ENCODE assay signal across 31 cellular contexts in genomic region chr12:86837246-86837645, GRCh38.
A peak's percentile ranks its signal among the peaks of the same experiment; 100 is the strongest.
DNase-seq lines count a peak whose midpoint lies in the region; ATAC-seq, FAIRE-seq and TF ChIP-seq lines count a peak whose summit lies in the region.
"Had no signal": no experiment of that assay in that cellular context is flagged by ENCODE, and none has a peak within 500 bp of the region (broad histone marks: within the 10 kb centered on the region; RNA-seq: fewer than 3 reads in every experiment).

No MANE protein-coding gene starts in this region.

- no peaks in the 10 kb centered on the region for H3K27me3 ChIP-seq in iPS-18a (ENCODE audit: control insufficient read depth, insufficient read depth, low read length)
- H3K27me3 ChIP-seq: BLaER1, brain microvascular endothelial cell, gastroesophageal sphincter, spleen, vagina had no signal

- no peaks in the 10 kb centered on the region for H3K9me3 ChIP-seq in iPS-18a (ENCODE audit: control insufficient read depth, low read depth, low read length)
- H3K9me3 ChIP-seq: BLaER1, gastroesophageal sphincter, vagina had no signal

- no peaks in the 10 kb centered on the region for H3K36me3 ChIP-seq in iPS-18a (ENCODE audit: control insufficient read depth, low read depth, low read length)
- H3K36me3 ChIP-seq: BLaER1, brain microvascular endothelial cell, gastroesophageal sphincter, spleen, vagina had no signal

- DNase-seq in HT1080 (ENCODE audit: low read depth) (peak; percentile 6), WTC11 (ENCODE audit: low spot score) (no peak), renal cortical epithelial cell (ENCODE audit: low read depth) (peak; percentile 0), HuH-7 (ENCODE audit: low spot score) (no peak), D721Med (ENCODE audit: insufficient read length, low spot score) (no peak)
- DNase-seq: activated CD4-positive, alpha-beta memory T cell treated with anti-CD3 and anti-CD28 coated beads, Interleukin-2, amount 10 ng/mL, durations not matched to agents 7 days and 5 days; activated CD4-positive, CD25-positive, alpha-beta regulatory T cell treated with anti-CD3 and anti-CD28 coated beads, Interleukin-2, amount 50 U/mL, for 72 hours; activated effector memory CD4-positive, alpha-beta T cell treated with Interleukin-2 at 50 U/mL for 16 hours; brain microvascular endothelial cell; COR-L47; naive thymus-derived CD4-positive, alpha-beta T cell; NCI-H1105; NCI-H2029 treated with DMSO at 0.1 percent for 48 hours; NCI-H524; NK-92 treated with Interleukin-12 subunit alpha and Interleukin-12 subunit beta, amount 100 ng/mL, for 24 hours; right cardiac atrium; SIG-M5; spleen; stimulated activated CD4-positive, alpha-beta T cell treated with anti-CD3 and anti-CD28 coated beads, Interleukin-2, amount 100 ng/mL, for 48 hours; T-cell had no signal

- no peak overlapping the region for H3K4me3 ChIP-seq in iPS-18a (ENCODE audit: low read length)
- H3K4me3 ChIP-seq: BLaER1, gastroesophageal sphincter, spleen, vagina had no signal

- no peaks in the 10 kb centered on the region for H3K27me3 Mint-ChIP-seq in WTC11 (ENCODE audit: low read depth)
- H3K27me3 Mint-ChIP-seq: activated CD4-positive, alpha-beta memory T cell treated with anti-CD3 and anti-CD28 coated beads, Interleukin-2, amount 10 ng/mL, durations not matched to agents 7 days and 5 days; naive thymus-derived CD4-positive, alpha-beta T cell; T-cell had no signal

- ATAC-seq in WTC11: peak; percentile 95
- no peak for ATAC-seq in GM19035 (IDR thresholded peaks at IDR 0.05; ENCODE audit: unreplicated experiment)
- ATAC-seq in HG02840 (IDR thresholded peaks at IDR 0.05; ENCODE audit: low FRiP score, unreplicated experiment): no peak
- ATAC-seq: gastroesophageal sphincter; HCT116; naive thymus-derived CD4-positive, alpha-beta T cell; Panc1; right cardiac atrium; stimulated activated effector memory CD8-positive, alpha-beta T cell treated with anti-CD3 and anti-CD28 coated beads, Interleukin-12 subunit alpha, Interleukin-12 subunit beta, amount 100 ng/mL, for 72 hours; T-cell had no signal

- CTCF ChIA-PET in WTC11 (lab: Charles Lee): interaction anchor here (1.4 kb wide), 1 partner anchor 68 kb away, joined by 3 read pairs; no protein-coding TSS in a partner anchor

- H3K4me3 Mint-ChIP-seq in WTC11: no peak overlapping the region
- H3K4me3 Mint-ChIP-seq: activated CD4-positive, alpha-beta memory T cell treated with anti-CD3 and anti-CD28 coated beads, Interleukin-2, amount 10 ng/mL, durations not matched to agents 7 days and 5 days; naive thymus-derived CD4-positive, alpha-beta T cell; stimulated activated effector memory CD8-positive, alpha-beta T cell treated with anti-CD3 and anti-CD28 coated beads, Interleukin-12 subunit alpha, Interleukin-12 subunit beta, amount 100 ng/mL, for 72 hours; T-cell had no signal

- no peak overlapping the region for H3K27ac ChIP-seq in iPS-18a (ENCODE audit: low read length)
- H3K27ac ChIP-seq: BLaER1, brain microvascular endothelial cell, gastroesophageal sphincter, spleen, vagina had no signal

- H3K9me3 Mint-ChIP-seq in WTC11: no peaks in the 10 kb centered on the region

- no peak for TF ChIP-seq CTCF in WTC11 (IDR thresholded peaks at IDR 0.05)
- no peak for TF ChIP-seq CTCF in D721Med (IDR thresholded peaks at IDR 0.05; ENCODE audit: insufficient read depth, missing control alignments)

- peaks cover 34% of the 10 kb centered on the region for H3K4me1 Mint-ChIP-seq in WTC11
- H3K4me1 Mint-ChIP-seq: activated CD4-positive, alpha-beta memory T cell treated with anti-CD3 and anti-CD28 coated beads, Interleukin-2, amount 10 ng/mL, durations not matched to agents 7 days and 5 days; naive thymus-derived CD4-positive, alpha-beta T cell; stimulated activated effector memory CD8-positive, alpha-beta T cell treated with anti-CD3 and anti-CD28 coated beads, Interleukin-12 subunit alpha, Interleukin-12 subunit beta, amount 100 ng/mL, for 72 hours; T-cell had no signal

- POLR2A ChIA-PET in WTC11 (lab: Charles Lee): no interaction called here

- H3K9ac ChIP-seq in iPS-18a (ENCODE audit: low read length): peak overlapping the region; percentile 32
- H3K9ac ChIP-seq: BLaER1 had no signal

- no peaks in the 10 kb centered on the region for H3K36me3 Mint-ChIP-seq in WTC11
- H3K36me3 Mint-ChIP-seq: naive thymus-derived CD4-positive, alpha-beta T cell; stimulated activated effector memory CD8-positive, alpha-beta T cell treated with anti-CD3 and anti-CD28 coated beads, Interleukin-12 subunit alpha, Interleukin-12 subunit beta, amount 100 ng/mL, for 72 hours; T-cell had no signal

- H3K27ac Mint-ChIP-seq in WTC11: peak overlapping the region; percentile 90
- H3K27ac Mint-ChIP-seq: activated CD4-positive, alpha-beta memory T cell treated with anti-CD3 and anti-CD28 coated beads, Interleukin-2, amount 10 ng/mL, durations not matched to agents 7 days and 5 days; naive thymus-derived CD4-positive, alpha-beta T cell; stimulated activated effector memory CD8-positive, alpha-beta T cell treated with anti-CD3 and anti-CD28 coated beads, Interleukin-12 subunit alpha, Interleukin-12 subunit beta, amount 100 ng/mL, for 72 hours; T-cell had no signal

- FAIRE-seq in D721Med (lab: Jason Lieb, UNC): no peak
- FAIRE-seq: GM12892, TTC549 had no signal

- H3K4me1 ChIP-seq in iPS-18a (ENCODE audit: control insufficient read depth, low read depth, low read length): peaks cover 13% of the 10 kb centered on the region
- H3K4me1 ChIP-seq: BLaER1, gastroesophageal sphincter, spleen, vagina had no signal

TF ChIP-seq in WTC11, 78 proteins besides CTCF, POLR2A, EP300 and RAD21:
- TF ChIP-seq SMAD4 (CRISPR knock-in tag; IDR thresholded peaks at IDR 0.05): no peak
- TF ChIP-seq ATF2 (CRISPR knock-in tag; IDR thresholded peaks at IDR 0.05; ENCODE audit: borderline replicate concordance, low read depth): no peak
- TF ChIP-seq MYBL2 (CRISPR knock-in tag; IDR thresholded peaks at IDR 0.05): no peak
- TF ChIP-seq ATF1 (CRISPR knock-in tag; IDR thresholded peaks at IDR 0.05): no peak
- TF ChIP-seq EMX1 (CRISPR knock-in tag; IDR thresholded peaks at IDR 0.05): no peak
- no peak for TF ChIP-seq ZSCAN18 (CRISPR knock-in tag; IDR thresholded peaks at IDR 0.05)
- TF ChIP-seq GTF2I (CRISPR knock-in tag; conservative IDR thresholded peaks at IDR 0.05): no peak
- no peak for TF ChIP-seq STAT6 (CRISPR knock-in tag; conservative IDR thresholded peaks at IDR 0.05; ENCODE audit: low read depth)
- TF ChIP-seq IRF2 (CRISPR knock-in tag; IDR thresholded peaks at IDR 0.05; ENCODE audit: borderline replicate concordance, low read depth): no peak

Comparison
In these comparisons a context has a peak if more than half of its experiments do, and no peak if none do; other contexts are left out.
1. DNase-seq: peak in HT1080 (single experiment) and renal cortical epithelial cell (single experiment); none in WTC11 (single experiment), HuH-7 (single experiment) and D721Med (single experiment).